8 cellular contexts compared by ENCODE assay signal in genomic region chr18:59885579-59886163, GRCh38. TPM values are rescaled to one million over a fixed set of nuclear protein-coding genes. Genes with fewer than 3 reads are reported as not detected.
A peak's percentile ranks its signal among the peaks of the same experiment; 100 is the strongest.
DNase-seq lines count a peak whose midpoint lies in the region; ATAC-seq and TF ChIP-seq lines count a peak whose summit lies in the region.

No MANE protein-coding gene starts in this region.

- H3K4me1 ChIP-seq in tibial artery = no peaks in the 10 kb centered on the region
- H3K4me1 ChIP-seq in aorta (ENCODE audit: control insufficient read depth in 1 of 2, insufficient read depth in 2 of 2, low read length in 2 of 2) = peaks cover 0 to 2% of the 10 kb centered on the region in 2 donors

- peak; percentile 83 for ATAC-seq in GM21447 (IDR thresholded peaks at IDR 0.05; ENCODE audit: unreplicated experiment)
- peak; percentile 79 for ATAC-seq in activated CD8-positive, alpha-beta T cell treated with anti-CD3 and anti-CD28 coated beads for 36 hours
- peak; percentile 90 for ATAC-seq in naive B cell (ENCODE audit: low read depth in 2 of 2)
- no peak for ATAC-seq in aorta (ENCODE audit: low FRiP score)

- H3K27me3 ChIP-seq in tibial artery (no peaks in the 10 kb centered on the region), aorta (ENCODE audit: control insufficient read depth in 1 of 2, insufficient read depth in 2 of 2, low read length in 1 of 2) (peaks cover 0 to 4% of the 10 kb centered on the region in 2 donors)

- H3K4me3 ChIP-seq in tibial artery (no peak overlapping the region), aorta (ENCODE audit: low read length in 2 of 2) (no peak overlapping the region)

- H3K36me3 ChIP-seq in tibial artery = no peaks in the 10 kb centered on the region
- H3K36me3 ChIP-seq in aorta (ENCODE audit: control insufficient read depth in 1 of 2, insufficient read depth in 2 of 2, low read length in 1 of 2) = no peaks in the 10 kb centered on the region

- H3K9me3 ChIP-seq in tibial artery = no peaks in the 10 kb centered on the region
- H3K9me3 ChIP-seq in aorta (ENCODE audit: control insufficient read depth, low read length) = no peaks in the 10 kb centered on the region

- no peak for TF ChIP-seq CTCF in activated CD8-positive, alpha-beta T cell treated with anti-CD3 and anti-CD28 coated beads for 36 hours (IDR thresholded peaks at IDR 0.05)
- no peak for TF ChIP-seq CTCF in tibial artery (IDR thresholded peaks at IDR 0.05)

- no peaks in the 10 kb centered on the region for H3K9me3 Mint-ChIP-seq in activated CD8-positive, alpha-beta T cell treated with anti-CD3 and anti-CD28 coated beads for 36 hours
- H3K9me3 Mint-ChIP-seq in naive B cell = no peaks in the 10 kb centered on the region

- CTCF ChIA-PET in activated CD8-positive, alpha-beta T cell treated with anti-CD3 and anti-CD28 coated beads for 36 hours (lab: Charles Lee) = interaction anchor here (2.4 kb wide), 1 partner anchor 15 kb away, joined by 12 read pairs; the partner anchor contains the start of gene PMAIP1

- peak; percentile 66 for DNase-seq in GM04503 (ENCODE audit: low read depth)
- peak; percentile 11 for DNase-seq in HK-2 (ENCODE audit: unreplicated experiment)
- DNase-seq in activated CD8-positive, alpha-beta T cell treated with anti-CD3 and anti-CD28 coated beads for 36 hours = peak; percentile 60
- peak; percentile 61 for DNase-seq in naive B cell
- no peak for DNase-seq in COR-L47 (lab: John Stamatoyannopoulos, UW)
- DNase-seq in tibial artery = no peak
- no peak for DNase-seq in aorta

- peak overlapping the region; percentile 6 for H3K27ac Mint-ChIP-seq in activated CD8-positive, alpha-beta T cell treated with anti-CD3 and anti-CD28 coated beads for 36 hours
- peak overlapping the region in 5 of 6 donors; percentile 53 to 91 (median 76) for H3K27ac Mint-ChIP-seq in naive B cell

- 61 to 65% methylated on average over 6 of the region's 6 CpGs for WGBS in aorta, 2 donors

- peak overlapping the region; percentile 27 for H3K4me3 Mint-ChIP-seq in activated CD8-positive, alpha-beta T cell treated with anti-CD3 and anti-CD28 coated beads for 36 hours
- H3K4me3 Mint-ChIP-seq in naive B cell = peak overlapping the region in 7 of 8 donors; percentile 13 to 86 (median 67)

- H3K4me1 Mint-ChIP-seq in activated CD8-positive, alpha-beta T cell treated with anti-CD3 and anti-CD28 coated beads for 36 hours (ENCODE audit: low read depth) = peaks cover 40% of the 10 kb centered on the region
- peaks cover 36 to 57% (median 36%) of the 10 kb centered on the region in 3 donors for H3K4me1 Mint-ChIP-seq in naive B cell

- no peaks in the 10 kb centered on the region for H3K36me3 Mint-ChIP-seq in activated CD8-positive, alpha-beta T cell treated with anti-CD3 and anti-CD28 coated beads for 36 hours (ENCODE audit: low read depth)
- no peaks in the 10 kb centered on the region for H3K36me3 Mint-ChIP-seq in naive B cell

- no peaks in the 10 kb centered on the region for H3K27me3 Mint-ChIP-seq in activated CD8-positive, alpha-beta T cell treated with anti-CD3 and anti-CD28 coated beads for 36 hours
- H3K27me3 Mint-ChIP-seq in naive B cell = no peaks in the 10 kb centered on the region

- POLR2A ChIA-PET in activated CD8-positive, alpha-beta T cell treated with anti-CD3 and anti-CD28 coated beads for 36 hours (lab: Charles Lee) = interaction anchor here (0.7 to 10.9 kb wide), 4 partner anchors 13 to 78 kb away, joined by 3 to 136 read pairs (median 6); partner anchors contain the start of gene PMAIP1

- H3K27ac ChIP-seq in tibial artery (no peak overlapping the region), aorta (ENCODE audit: low read depth in 1 of 2, low read length in 2 of 2) (no peak overlapping the region)

- intact Hi-C loops in activated CD8-positive, alpha-beta T cell treated with anti-CD3 and anti-CD28 coated beads for 36 hours (cut with micrococcal nuclease) = no loop called here
- intact Hi-C loops in tibial artery (cut with DNase I; ENCODE audit: low total_unique reads) = no loop called here
- intact Hi-C loops in aorta (cut with DNase I) = no loop called here

RNA-seq across cellular contexts. Expression of gene PMAIP1, which starts 14.1 kb away (rescaled TPM):
- total RNA-seq in activated CD8-positive, alpha-beta T cell treated with anti-CD3 and anti-CD28 coated beads for 36 hours = 10 to 100 TPM; 92.8 to 98.9 TPM
- polyA plus RNA-seq in naive B cell (ENCODE audit: low read depth in 6 of 6) = 100 to 1,000 TPM in 5 of 6 donors, 10 to 100 TPM in 1; 94.5 to 224 (median 158) TPM
- total RNA-seq in aorta = 1 to 10 TPM in 1 of 2 donors, under 1 TPM in 1; 0.24 to 1.3 TPM
- 1 to 10 TPM in 1 of 2 donors, under 1 TPM in 1; 0.20 to 1.0 TPM for polyA plus RNA-seq in aorta

Comparison
In these comparisons a context has a peak if more than half of its experiments do, and no peak if none do; other contexts are left out.
1. DNase-seq: peak in GM04503 (single experiment), HK-2 (single experiment), activated CD8-positive, alpha-beta T cell treated with anti-CD3 and anti-CD28 coated beads for 36 hours (single experiment) and naive B cell (single experiment); none in COR-L47 (single experiment), tibial artery (0 of 2) and aorta (0 of 2).
2. RNA of gene PMAIP1, which starts 14.1 kb away (total RNA-seq): 92.8 to 98.9 TPM in activated CD8-positive, alpha-beta T cell treated with anti-CD3 and anti-CD28 coated beads for 36 hours; 0.24 to 1.3 TPM in aorta; every median in the first group is over 10 times any median in the second.